Comparison of ENCODE assay signal across 11 cellular contexts in the genomic region with DNA sequence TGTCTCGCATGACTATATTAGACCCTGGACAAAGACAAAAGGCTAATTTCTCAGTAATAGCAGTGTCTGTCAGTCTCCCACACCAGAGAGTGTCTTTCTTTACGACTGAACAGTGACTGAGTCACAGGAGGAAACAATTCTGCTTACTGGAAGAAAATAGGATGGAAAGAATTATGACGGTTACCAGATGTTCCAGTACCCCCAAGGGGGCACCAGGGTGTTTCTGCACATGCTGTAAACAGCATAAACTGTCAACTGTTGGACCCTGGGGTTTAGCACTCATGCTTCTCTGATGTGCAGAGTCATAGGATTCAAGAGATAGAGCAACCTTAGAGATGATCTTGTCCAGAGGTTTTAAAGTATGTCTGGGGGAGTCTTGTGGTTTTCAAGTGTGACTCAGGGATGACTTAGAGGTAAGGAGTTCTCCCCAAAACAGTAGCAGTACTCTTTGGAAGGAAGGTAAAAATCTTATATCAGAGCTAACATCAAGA.
A peak's percentile ranks its signal among the peaks of the same experiment; 100 is the strongest.
DNase-seq lines count a peak whose midpoint lies in the region; ATAC-seq and TF ChIP-seq lines count a peak whose summit lies in the region.
"Had no signal": no experiment of that assay in that cellular context is flagged by ENCODE, and none has a peak within 500 bp of the region (broad histone marks: within the 10 kb centered on the region; RNA-seq: fewer than 3 reads in every experiment).

No MANE protein-coding gene starts in this region.

- H3K4me1 ChIP-seq in HCT116 (ENCODE audit: control insufficient read depth in 1 of 2, insufficient read depth in 2 of 2, low read length in 2 of 2) (peaks cover 0 to 8% of the 10 kb centered on the region in 2 experiments; a peak in 2 of 4 replicates), Panc1 (ENCODE audit: control insufficient read depth, insufficient read depth, low read length) (no peaks in the 10 kb centered on the region; the same call in 1 of the 2 replicates), sigmoid colon (peaks cover 0 to 9% (median 2%) of the 10 kb centered on the region in 4 donors)

- TF ChIP-seq POLR2A in HCT116 (IDR thresholded peaks at IDR 0.05; ENCODE audit: borderline replicate concordance, extremely low read depth, insufficient read depth, insufficient read length), result no peak
- TF ChIP-seq POLR2A in sigmoid colon (IDR thresholded peaks at IDR 0.05), result no peak

- in situ Hi-C loops in Panc1 (cut with HindIII; ENCODE audit: low pct_unique_long_range_greater_than_20kb, low sequenced_read_pairs), result no loop called here

- CTCF ChIA-PET in HCT116 (lab: Charles Lee) (no interaction called here), Panc1 (lab: Charles Lee) (no interaction called here)

- H3K27me3 ChIP-seq in HCT116 (ENCODE audit: insufficient read depth, low read length), result no peaks in the 10 kb centered on the region
- no peaks in the 10 kb centered on the region for H3K27me3 ChIP-seq in Panc1 (ENCODE audit: control insufficient read depth, insufficient read depth, low read length)
- no peaks in the 10 kb centered on the region for H3K27me3 ChIP-seq in sigmoid colon

- H3K36me3 ChIP-seq in HCT116 (ENCODE audit: control insufficient read depth in 1 of 2, insufficient read depth in 2 of 2, low read length in 2 of 2), result no peaks in the 10 kb centered on the region
- no peaks in the 10 kb centered on the region for H3K36me3 ChIP-seq in Panc1 (ENCODE audit: control insufficient read depth, insufficient read depth, low read length)
- H3K36me3 ChIP-seq in sigmoid colon, result peaks cover 0 to 7% (median 0%) of the 10 kb centered on the region in 4 donors

- 0 out of 2 replicates have a peak, but pooled peaks have one; percentile 1 for TF ChIP-seq RAD21 in HCT116 (IDR thresholded peaks at IDR 0.05; ENCODE audit: low read depth)

- H3K4me2 ChIP-seq in HCT116 (ENCODE audit: low read length), result peak overlapping the region; percentile 2; the same call in 1 of the 2 replicates

- WGBS in sigmoid colon, 2 donors, result 11 to 45% methylated on average over 3 of the region's 3 CpGs

- H3K9me3 ChIP-seq in HCT116 (ENCODE audit: control insufficient read depth in 1 of 2, insufficient read depth in 1 of 2, low read depth in 1 of 2, low read length in 2 of 2) (no peaks in the 10 kb centered on the region), Panc1 (ENCODE audit: control insufficient read depth, insufficient read depth, low read depth, low read length) (peaks cover 8% of the 10 kb centered on the region; the same call in 1 of the 2 replicates), sigmoid colon (no peaks in the 10 kb centered on the region)

- BruUV-seq in HCT116 (replicated peaks; lab: Mats Ljungman, UMichigan) (no TSS peak), Panc1 (replicated peaks; lab: Mats Ljungman, UMichigan) (no TSS peak)

- no peaks in the 10 kb centered on the region for H3K9me2 ChIP-seq in HCT116 (ENCODE audit: insufficient read depth)

- intact Hi-C loops in HCT116 (cut with micrococcal nuclease), result no loop called here
- intact Hi-C loops in Panc1 (cut with micrococcal nuclease; ENCODE audit: unreplicated experiment), result no loop called here
- intact Hi-C loops in sigmoid colon (cut with DNase I), result no loop called here

- RAD21 ChIA-PET in HCT116 (lab: Charles Lee; ENCODE audit: low non-redundant PET in 1 of 2, low total read pairs in 2 of 2, uncharacterized antibody in 2 of 2, unreplicated experiment in 2 of 2), result no interaction called here

- peak in 1 of 4 donors; percentile 49 for TF ChIP-seq EP300 in sigmoid colon (IDR thresholded peaks at IDR 0.05)

- TF ChIP-seq CTCF in HCT116 (IDR thresholded peaks at IDR 0.05 in 2 of 3, conservative IDR thresholded peaks at IDR 0.05 in 1 of 3; ENCODE audit: borderline replicate concordance in 1 of 3, insufficient read depth in 1 of 3, low read depth in 2 of 3, low read length in 2 of 3) (no peak), Panc1 (IDR thresholded peaks at IDR 0.05) (no peak), sigmoid colon (IDR thresholded peaks at IDR 0.05) (no peak)

- POLR2A ChIA-PET in HCT116 (lab: Charles Lee), result no interaction called here
- POLR2A ChIA-PET in Panc1 (lab: Charles Lee), result no interaction called here

- H3K79me2 ChIP-seq in HCT116 (ENCODE audit: insufficient read depth, low read length), result no peaks in the 10 kb centered on the region

- H3K27ac ChIP-seq in HCT116 (ENCODE audit: low read depth, low read length) (no peak overlapping the region), Panc1 (ENCODE audit: low read length) (0 out of 2 replicates have a peak overlapping the region, but pooled peaks have one; percentile 23), sigmoid colon (peak overlapping the region; percentile 7 to 54 (median 11))

- H3K4me3 ChIP-seq in HCT116 (replicated peaks in 1 of 2; ENCODE audit: low read depth in 1 of 2, low read length in 2 of 2) (no peak overlapping the region), Panc1 (ENCODE audit: low read depth in 2 of 2, low read length in 2 of 2) (no peak overlapping the region), sigmoid colon (no peak overlapping the region)

- H4K20me1 ChIP-seq in HCT116 (ENCODE audit: insufficient read depth), result no peaks in the 10 kb centered on the region

- no peak overlapping the region for H3K9ac ChIP-seq in HCT116 (ENCODE audit: low read length)

- ATAC-seq in HCT116 (peak; percentile 63; the same call in 1 of the 2 replicates), Panc1 (peak; percentile 87)
- ATAC-seq in activated CD4-positive, CD25-positive, alpha-beta regulatory T cell treated with anti-CD3 and anti-CD28 coated beads, Interleukin-2, amount 50 U/mL, for 24 hours, result no peak
- ATAC-seq: natural killer cell had no signal

- no peak overlapping the region for H2AFZ ChIP-seq in HCT116 (ENCODE audit: low read depth, low read length, poor library complexity, severe bottlenecking)

- peak; percentile 18 for DNase-seq in HCT116 (ENCODE audit: low read depth, low spot score)
- DNase-seq in Panc1 (ENCODE audit: low read depth, low spot score), result no peak
- peak; percentile 1 for DNase-seq in fibroblast of peridontal ligament (ENCODE audit: extremely low read depth)
- DNase-seq in sigmoid colon, result no peak
- no peak for DNase-seq in C1 segment of cervical spinal cord (lab: John Stamatoyannopoulos, UW)
- DNase-seq in AG08396 (ENCODE audit: low spot score), result no peak
- no peak for DNase-seq in medulla oblongata (ENCODE audit: extremely low spot score)
- DNase-seq: hippocampal formation, natural killer cell, NCI-H526 had no signal

TF ChIP-seq in HCT116, 20 proteins besides CTCF, POLR2A, EP300 and RAD21:
- TF ChIP-seq JUND (IDR thresholded peaks at IDR 0.05) (peak; percentile 31; the same call in 1 of the 2 replicates), CEBPB (IDR thresholded peaks at IDR 0.05; ENCODE audit: low read depth) (no peak), FOSL1 (IDR thresholded peaks at IDR 0.05; ENCODE audit: low read depth) (peak; percentile 38; the same call in 1 of the 2 replicates), SP1 (IDR thresholded peaks at IDR 0.05; ENCODE audit: low read depth) (peak; percentile 15; the same call in 1 of the 2 replicates)

Comparison
In these comparisons a context has a peak if more than half of its experiments do, and no peak if none do; other contexts are left out.
1. ATAC-seq: peak in HCT116 (single experiment) and Panc1 (single experiment); none in activated CD4-positive, CD25-positive, alpha-beta regulatory T cell treated with anti-CD3 and anti-CD28 coated beads, Interleukin-2, amount 50 U/mL, for 24 hours (0 of 2).
2. DNase-seq: peak in HCT116 (single experiment) and fibroblast of peridontal ligament (single experiment); none in Panc1 (single experiment), sigmoid colon (single experiment), C1 segment of cervical spinal cord (0 of 14), AG08396 (single experiment) and medulla oblongata (single experiment).